In the genomic region with DNA sequence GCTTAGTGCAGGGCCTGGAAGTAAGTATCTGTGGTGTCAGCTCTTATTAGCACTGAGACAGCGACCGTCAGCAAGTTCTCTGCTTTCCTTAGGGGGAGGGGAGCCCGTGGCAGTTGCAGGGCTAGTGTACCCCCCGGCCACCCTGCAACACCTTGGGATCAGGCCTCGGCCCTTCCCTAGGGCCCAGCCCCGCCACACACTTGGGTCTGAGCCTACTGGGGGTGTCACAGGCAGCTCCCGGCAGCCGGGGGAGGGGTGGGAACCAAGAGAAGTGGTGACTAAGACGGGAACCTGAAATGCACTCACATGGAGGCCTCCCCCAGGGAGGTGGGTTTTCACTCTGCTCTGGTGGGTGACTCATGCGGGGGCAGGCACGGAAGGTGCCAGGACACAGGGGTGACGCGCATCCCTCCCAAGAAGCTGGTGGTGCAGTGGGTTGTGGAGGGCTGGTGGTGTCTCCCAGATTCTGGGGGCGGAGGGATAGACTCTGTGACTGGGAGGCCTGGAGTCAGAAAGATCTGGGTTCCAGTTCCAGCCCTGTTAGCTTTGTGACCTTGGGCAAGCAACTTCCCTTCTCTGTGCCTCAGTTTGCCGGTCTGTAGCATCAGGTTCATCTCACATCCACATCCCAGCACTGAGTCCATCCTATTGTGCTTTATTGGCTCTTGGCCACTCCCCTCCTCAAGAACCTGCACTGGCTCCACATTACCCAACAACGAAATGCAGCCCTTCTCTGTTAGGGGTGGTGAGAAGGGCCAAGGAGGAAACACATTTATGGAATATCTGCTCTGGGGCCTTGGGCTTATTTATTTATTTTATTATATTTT, we compare ENCODE assay signal across 1 cellular context.
A peak's percentile ranks its signal among the peaks of the same experiment; 100 is the strongest.
TF ChIP-seq lines count a peak whose summit lies in the region.

No MANE protein-coding gene starts in this region.

TF ChIP-seq in HEK293, 187 proteins besides CTCF, POLR2A, EP300 and RAD21 (continued from another document and continues in another):
- TF ChIP-seq, protein P1, sequence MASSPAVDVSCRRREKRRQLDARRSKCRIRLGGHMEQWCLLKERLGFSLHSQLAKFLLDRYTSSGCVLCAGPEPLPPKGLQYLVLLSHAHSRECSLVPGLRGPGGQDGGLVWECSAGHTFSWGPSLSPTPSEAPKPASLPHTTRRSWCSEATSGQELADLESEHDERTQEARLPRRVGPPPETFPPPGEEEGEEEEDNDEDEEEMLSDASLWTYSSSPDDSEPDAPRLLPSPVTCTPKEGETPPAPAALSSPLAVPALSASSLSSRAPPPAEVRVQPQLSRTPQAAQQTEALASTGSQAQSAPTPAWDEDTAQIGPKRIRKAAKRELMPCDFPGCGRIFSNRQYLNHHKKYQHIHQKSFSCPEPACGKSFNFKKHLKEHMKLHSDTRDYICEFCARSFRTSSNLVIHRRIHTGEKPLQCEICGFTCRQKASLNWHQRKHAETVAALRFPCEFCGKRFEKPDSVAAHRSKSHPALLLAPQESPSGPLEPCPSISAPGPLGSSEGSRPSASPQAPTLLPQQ (tag by site-specific recombination; IDR thresholded peaks at IDR 0.05), result no peak
- TF ChIP-seq ZNF23 (tag by site-specific recombination; IDR thresholded peaks at IDR 0.05; ENCODE audit: borderline replicate concordance), result no peak
- no peak for TF ChIP-seq ZNF214 (tag by site-specific recombination; IDR thresholded peaks at IDR 0.05; ENCODE audit: borderline replicate concordance)
- TF ChIP-seq GLIS1 (tag by site-specific recombination; IDR thresholded peaks at IDR 0.05), result peak; percentile 93
- peak; percentile 41; the same call in 1 of the 2 replicates for TF ChIP-seq PATZ1 (tag by site-specific recombination; IDR thresholded peaks at IDR 0.05)
- TF ChIP-seq ZNF398 (tag by site-specific recombination; IDR thresholded peaks at IDR 0.05), result peak; percentile 89
- TF ChIP-seq ZNF157 (tag by site-specific recombination; IDR thresholded peaks at IDR 0.05), result no peak
- TF ChIP-seq ZFHX2 (tag by site-specific recombination; conservative IDR thresholded peaks at IDR 0.05), result peak; percentile 93
- no peak for TF ChIP-seq ZNF280C (tag by site-specific recombination; IDR thresholded peaks at IDR 0.05)
- TF ChIP-seq ZNF280D (tag by site-specific recombination; IDR thresholded peaks at IDR 0.05), result no peak
- TF ChIP-seq MYNN (tag by site-specific recombination; IDR thresholded peaks at IDR 0.05; ENCODE audit: borderline replicate concordance), result no peak
- no peak for TF ChIP-seq ZNF791 (tag by site-specific recombination; IDR thresholded peaks at IDR 0.05)
- TF ChIP-seq ZNF184 (tag by site-specific recombination; IDR thresholded peaks at IDR 0.05), result no peak
- TF ChIP-seq OSR2 (tag by site-specific recombination; IDR thresholded peaks at IDR 0.05), result peak; percentile 64
- no peak for TF ChIP-seq PRDM6 (tag by site-specific recombination; IDR thresholded peaks at IDR 0.05)
- TF ChIP-seq ZNF132 (tag by site-specific recombination; IDR thresholded peaks at IDR 0.05; ENCODE audit: borderline replicate concordance), result no peak
- TF ChIP-seq ZBTB49 (tag by site-specific recombination; IDR thresholded peaks at IDR 0.05; ENCODE audit: low read depth), result no peak
- TF ChIP-seq ZEB2 (tag by site-specific recombination; IDR thresholded peaks at IDR 0.05), result 0 out of 2 replicates have a peak, but pooled peaks have one; percentile 14
- TF ChIP-seq, protein P2, sequence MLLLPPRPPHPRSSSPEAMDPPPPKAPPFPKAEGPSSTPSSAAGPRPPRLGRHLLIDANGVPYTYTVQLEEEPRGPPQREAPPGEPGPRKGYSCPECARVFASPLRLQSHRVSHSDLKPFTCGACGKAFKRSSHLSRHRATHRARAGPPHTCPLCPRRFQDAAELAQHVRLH (tag by site-specific recombination; IDR thresholded peaks at IDR 0.05), result 0 out of 2 replicates have a peak, but pooled peaks have one; percentile 45
- TF ChIP-seq ZSCAN18 (tag by site-specific recombination; IDR thresholded peaks at IDR 0.05), result no peak
- TF ChIP-seq YY1 (tag by site-specific recombination; IDR thresholded peaks at IDR 0.05), result no peak
- TF ChIP-seq ZNF518A (tag by site-specific recombination; conservative IDR thresholded peaks at IDR 0.05; ENCODE audit: low read depth), result no peak
- TF ChIP-seq IKZF3 (tag by site-specific recombination; IDR thresholded peaks at IDR 0.05), result no peak
- no peak for TF ChIP-seq ZNF37A (tag by site-specific recombination; IDR thresholded peaks at IDR 0.05)
- 0 out of 2 replicates have a peak, but pooled peaks have one; percentile 59 for TF ChIP-seq ZNF600 (tag by site-specific recombination; IDR thresholded peaks at IDR 0.05)
